ENCODE assay signal across 19 cellular contexts in the genomic region with DNA sequence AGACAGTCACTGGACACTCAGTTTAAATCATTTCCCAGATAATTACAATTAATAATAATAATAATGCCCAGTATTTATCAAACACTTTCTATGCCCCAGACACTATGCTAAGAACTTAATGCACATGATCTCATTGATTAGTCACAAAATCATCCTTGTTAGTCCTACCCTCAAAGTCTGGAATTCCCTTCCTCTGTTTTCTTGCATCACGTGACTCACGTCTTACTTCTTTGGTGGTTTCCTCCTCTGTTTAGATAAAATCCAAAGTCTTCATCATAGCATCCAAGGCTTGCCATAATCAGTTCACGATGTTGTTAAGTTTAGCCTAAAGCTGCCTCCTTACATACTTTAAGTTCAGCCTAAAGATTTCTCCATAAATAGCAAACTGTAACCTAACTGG.
DNase-seq lines count a peak whose midpoint lies in the region; ATAC-seq and TF ChIP-seq lines count a peak whose summit lies in the region.
"Had no signal": no experiment of that assay in that cellular context is flagged by ENCODE, and none has a peak within 500 bp of the region (broad histone marks: within the 10 kb centered on the region; RNA-seq: fewer than 3 reads in every experiment).

No MANE protein-coding gene starts in this region.

- peaks cover 4% of the 10 kb centered on the region for H3K27me3 Mint-ChIP-seq in GM23338 (ENCODE audit: insufficient read depth, low read depth, poor library complexity)
- peaks cover 22% of the 10 kb centered on the region for H3K27me3 Mint-ChIP-seq in activated T-cell treated with anti-CD3 and anti-CD28 coated beads, Interleukin-2, amount 50 U/mL, for 4 hours (ENCODE audit: low read depth)

- H3K4me1 Mint-ChIP-seq in GM23338, result peaks cover 11% of the 10 kb centered on the region; the same call in 2 of the 3 replicates
- no peaks in the 10 kb centered on the region for H3K4me1 Mint-ChIP-seq in activated T-cell treated with anti-CD3 and anti-CD28 coated beads, Interleukin-2, amount 50 U/mL, for 4 hours (ENCODE audit: low read depth)
- H3K4me1 Mint-ChIP-seq: CD8-positive, alpha-beta memory T cell had no signal

- ATAC-seq in GM23338, result no peak
- ATAC-seq in HG03439 (IDR thresholded peaks at IDR 0.05; ENCODE audit: unreplicated experiment), result no peak
- no peak for ATAC-seq in activated T-cell treated with anti-CD3 and anti-CD28 coated beads, Interleukin-2, amount 50 U/mL, for 4 hours

- H3K36me3 Mint-ChIP-seq in GM23338 (ENCODE audit: low read depth), result no peaks in the 10 kb centered on the region
- H3K36me3 Mint-ChIP-seq in activated T-cell treated with anti-CD3 and anti-CD28 coated beads, Interleukin-2, amount 50 U/mL, for 4 hours (ENCODE audit: insufficient read depth), result no peaks in the 10 kb centered on the region
- H3K36me3 Mint-ChIP-seq: CD8-positive, alpha-beta memory T cell had no signal

- POLR2A ChIA-PET in AG04450 (lab: Yijun Ruan, JAX), result no interaction called here

- no peak overlapping the region for H3K4me3 Mint-ChIP-seq in GM23338
- no peak overlapping the region for H3K4me3 Mint-ChIP-seq in activated T-cell treated with anti-CD3 and anti-CD28 coated beads, Interleukin-2, amount 50 U/mL, for 4 hours
- H3K4me3 Mint-ChIP-seq: CD8-positive, alpha-beta memory T cell had no signal

- H3K9me3 ChIP-seq in AG04450 (ENCODE audit: control insufficient read depth, insufficient read depth, low read length), result no peaks in the 10 kb centered on the region
- H3K9me3 ChIP-seq: prostate gland had no signal

- no peak overlapping the region for H3K27ac ChIP-seq in AG04450 (ENCODE audit: low read depth, low read length)
- H3K27ac ChIP-seq in GM23338 (ENCODE audit: low read depth), result no peak overlapping the region
- H3K27ac ChIP-seq: coronary artery had no signal

- no peaks in the 10 kb centered on the region for H3K79me2 ChIP-seq in GM23338 (replicated peaks; ENCODE audit: insufficient read depth)

- H3K27me3 ChIP-seq in AG04450 (ENCODE audit: control insufficient read depth, insufficient read depth, low read length) (no peaks in the 10 kb centered on the region), GM23338 (ENCODE audit: insufficient read depth) (no peaks in the 10 kb centered on the region)

- no peaks in the 10 kb centered on the region for H3K4me1 ChIP-seq in GM23338 (ENCODE audit: insufficient read depth)

- TF ChIP-seq CTCF in AG04450 (IDR thresholded peaks at IDR 0.05; ENCODE audit: low read depth, low read length), result no peak
- no peak for TF ChIP-seq CTCF in GM23338 (conservative IDR thresholded peaks at IDR 0.05; ENCODE audit: low read depth in 2 of 2)
- TF ChIP-seq CTCF in fibroblast of the aortic adventitia (IDR thresholded peaks at IDR 0.05; ENCODE audit: insufficient read depth, low read length), result no peak

- H2AFZ ChIP-seq in GM23338, result 0 out of 2 replicates have a peak overlapping the region, but pooled peaks have one; percentile 56

- no peaks in the 10 kb centered on the region for H3F3A ChIP-seq in GM23338 (replicated peaks; ENCODE audit: low read depth)

- CTCF ChIA-PET in AG04450 (lab: Charles Lee), result no interaction called here

- H3K4me2 ChIP-seq in GM23338, result no peak overlapping the region

- peak; percentile 67 for DNase-seq in AG04450 (ENCODE audit: low read depth, low spot score)
- DNase-seq in GM23338 (ENCODE audit: low spot score), result no peak
- peak; percentile 7 for DNase-seq in astrocyte of the hippocampus (ENCODE audit: low read depth, low spot score)
- DNase-seq in fibroblast of the aortic adventitia (ENCODE audit: low read depth), result peak; percentile 26
- DNase-seq in activated gamma-delta T cell treated with Interleukin-2 at 50 U/mL for 16 hours, result no peak
- DNase-seq in SW480 (ENCODE audit: low spot score), result no peak
- no peak for DNase-seq in activated T-cell treated with anti-CD3 and anti-CD28 coated beads, Interleukin-2, amount 50 U/mL, for 4 hours
- DNase-seq: activated CD4-positive, alpha-beta T cell treated with anti-CD3 and anti-CD28 coated beads, Interleukin-2, amount 50 U/mL, for 4 hours; CD8-positive, alpha-beta memory T cell; DMS53; Karpas-422; NCI-H1105; NCI-H2081 treated with DMSO at 0.1 percent for 48 hours; NCI-H524 treated with DMSO at 0.1 percent for 48 hours; Right ventricle myocardium superior; T-helper 1 cell had no signal

- H4K20me1 ChIP-seq in GM23338 (replicated peaks; ENCODE audit: insufficient read depth), result no peaks in the 10 kb centered on the region

- H3K27ac Mint-ChIP-seq in GM23338, result no peak overlapping the region
- H3K27ac Mint-ChIP-seq: CD8-positive, alpha-beta memory T cell had no signal

- H3K36me3 ChIP-seq in GM23338 (ENCODE audit: insufficient read depth), result no peaks in the 10 kb centered on the region
- H3K36me3 ChIP-seq: prostate gland had no signal

- H3K4me3 ChIP-seq in AG04450 (ENCODE audit: low read depth, low read length) (no peak overlapping the region), GM23338 (no peak overlapping the region), fibroblast of the aortic adventitia (ENCODE audit: low read depth, low read length) (no peak overlapping the region)
- H3K4me3 ChIP-seq: coronary artery, prostate gland had no signal

- H3K9me2 ChIP-seq in GM23338 (ENCODE audit: insufficient read depth), result no peaks in the 10 kb centered on the region

- H3K9me3 Mint-ChIP-seq in GM23338, result no peaks in the 10 kb centered on the region
- no peaks in the 10 kb centered on the region for H3K9me3 Mint-ChIP-seq in activated T-cell treated with anti-CD3 and anti-CD28 coated beads, Interleukin-2, amount 50 U/mL, for 4 hours
- H3K9me3 Mint-ChIP-seq: CD8-positive, alpha-beta memory T cell had no signal

TF ChIP-seq in GM23338, 12 proteins besides CTCF, POLR2A, EP300 and RAD21:
- TF ChIP-seq STAT1 (IDR thresholded peaks at IDR 0.05; ENCODE audit: unreplicated experiment) (no peak), JUNB (IDR thresholded peaks at IDR 0.05; ENCODE audit: unreplicated experiment) (no peak)

Comparison
In these comparisons a context has a peak if more than half of its experiments do, and no peak if none do; other contexts are left out.
1. DNase-seq: peak in AG04450 (single experiment), astrocyte of the hippocampus (single experiment) and fibroblast of the aortic adventitia (single experiment); none in GM23338 (single experiment), activated gamma-delta T cell treated with Interleukin-2 at 50 U/mL for 16 hours (single experiment), SW480 (single experiment) and activated T-cell treated with anti-CD3 and anti-CD28 coated beads, Interleukin-2, amount 50 U/mL, for 4 hours (single experiment).